In the genomic region with DNA sequence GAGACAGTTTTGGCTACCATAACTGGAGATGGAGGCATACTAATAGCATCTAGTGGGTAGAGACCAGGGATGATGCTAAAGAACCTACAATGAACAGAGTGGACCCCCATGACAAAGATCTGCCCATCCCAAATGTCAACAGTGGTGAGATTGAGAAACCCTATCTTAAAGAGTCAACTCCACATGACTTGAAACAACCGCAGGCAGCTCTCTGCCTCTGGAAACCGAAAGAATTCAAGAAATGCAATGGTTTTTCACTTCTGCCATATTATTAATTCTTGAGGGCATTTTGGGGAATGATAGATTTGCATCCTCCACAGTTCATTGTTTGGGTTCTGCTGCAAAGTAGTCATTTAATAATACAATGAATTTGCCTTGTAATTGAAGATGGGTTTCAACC, we compare ENCODE assay signal across 19 cellular contexts.
"Had no signal": no experiment of that assay in that cellular context is flagged by ENCODE, and none has a peak within 500 bp of the region (broad histone marks: within the 10 kb centered on the region; RNA-seq: fewer than 3 reads in every experiment).

No MANE protein-coding gene starts in this region.

- H3K4me3 ChIP-seq: coronary artery, dorsolateral prefrontal cortex, esophagus muscularis mucosa, gastrocnemius medialis, heart right ventricle, left lung, lower lobe of right lung, mucosa of descending colon had no signal

- ATAC-seq: foreskin keratinocyte, gastrocnemius medialis, heart right ventricle, left cardiac atrium, left lung, left ventricle myocardium superior, lower lobe of right lung, mucosa of descending colon had no signal

- H3K4me1 ChIP-seq: esophagus muscularis mucosa, foreskin keratinocyte, gastrocnemius medialis, heart right ventricle, left lung, lower lobe of right lung had no signal

- H3K27me3 ChIP-seq: esophagus muscularis mucosa, gastrocnemius medialis, left lung had no signal

- H3K36me3 ChIP-seq: esophagus muscularis mucosa, gastrocnemius medialis, heart right ventricle, left lung, lower lobe of right lung had no signal

- H3K27ac ChIP-seq: coronary artery, dorsolateral prefrontal cortex, esophagus muscularis mucosa, foreskin keratinocyte, gastrocnemius medialis, heart right ventricle, left lung, lower lobe of right lung had no signal

- DNase-seq: dermis blood vessel endothelial cell; dorsolateral prefrontal cortex; effector CD4-positive, alpha-beta T cell; effector memory CD4-positive, alpha-beta T cell; foreskin keratinocyte; gastrocnemius medialis; glutamatergic neuron; head of caudate nucleus; heart right ventricle; hippocampal formation; left cardiac atrium; left lung; left ventricle myocardium superior; lower lobe of right lung; mesenchymal stem cell; mucosa of descending colon; naive B cell had no signal

- H3K9me3 ChIP-seq: esophagus muscularis mucosa, gastrocnemius medialis, heart right ventricle, left lung, lower lobe of right lung, mucosa of descending colon had no signal
